13 cellular contexts compared by ENCODE assay signal in the genomic region with DNA sequence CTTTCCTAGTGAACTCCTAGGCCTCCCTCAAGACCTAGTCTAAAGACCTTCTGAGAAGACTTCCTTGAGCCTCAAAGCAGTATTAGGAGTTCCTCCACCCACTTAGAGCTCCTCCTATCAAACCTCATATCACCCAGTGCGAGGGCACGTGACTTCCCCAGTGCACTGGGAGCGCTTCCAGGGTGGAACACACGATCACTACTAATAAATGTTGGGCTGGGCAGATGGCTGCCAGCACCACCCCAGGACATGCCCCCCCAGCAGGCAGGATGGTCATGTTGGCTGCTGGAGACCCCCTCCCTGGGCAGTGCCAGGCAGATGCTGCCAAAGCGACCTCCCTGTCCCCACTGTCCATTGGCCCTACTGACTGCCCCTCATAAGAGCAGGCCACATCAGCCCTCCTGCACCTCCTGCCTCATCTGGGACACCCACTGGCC. TPM values are rescaled to one million over a fixed set of nuclear protein-coding genes. Genes with fewer than 3 reads are reported as not detected.
DNase-seq lines count a peak whose midpoint lies in the region; ATAC-seq and TF ChIP-seq lines count a peak whose summit lies in the region.
"Had no signal": no experiment of that assay in that cellular context is flagged by ENCODE, and none has a peak within 500 bp of the region (broad histone marks: within the 10 kb centered on the region; RNA-seq: fewer than 3 reads in every experiment).

No MANE protein-coding gene starts in this region.

- H3K4me3 ChIP-seq in NB4 (ENCODE audit: low read depth, low read length) (no peak overlapping the region), tibial nerve (no peak overlapping the region)

- peaks cover 0 to 79% (median 49%) of the 10 kb centered on the region in 4 donors for H3K4me1 ChIP-seq in tibial nerve

- peak in 1 of 2 donors; percentile 42 for TF ChIP-seq EP300 in tibial nerve (IDR thresholded peaks at IDR 0.05)

- DNase-seq in NB4 (ENCODE audit: low read depth): peak; percentile 40
- peak; percentile 80 to 83 for DNase-seq in erythroblast (lab: John Stamatoyannopoulos, UW)
- DNase-seq in medulla oblongata (ENCODE audit: extremely low spot score): peak; percentile 63
- DNase-seq in tibial nerve (ENCODE audit: low spot score in 2 of 2): peak in 1 of 2 donors; percentile 49
- no peak for DNase-seq in AG08396 (ENCODE audit: low spot score)
- DNase-seq in stimulated activated naive CD4-positive, alpha-beta T cell (lab: John Stamatoyannopoulos, UW): no peak
- DNase-seq in RKO (ENCODE audit: low spot score): no peak
- DNase-seq: KBM-7; NCI-H1694; NCI-H69; stimulated activated CD4-positive, alpha-beta T cell treated with anti-CD3 and anti-CD28 coated beads, Interleukin-4, amount 100 ng/mL, for 4 hours had no signal

- TF ChIP-seq CTCF in NB4 (IDR thresholded peaks at IDR 0.05; ENCODE audit: low read depth, low read length) (no peak), tibial nerve (IDR thresholded peaks at IDR 0.05) (no peak)

- WGBS in tibial nerve, 2 donors: 36 to 41% methylated on average over 5 of the region's 5 CpGs

- no peaks in the 10 kb centered on the region for H3K36me3 ChIP-seq in tibial nerve

- H3K27ac ChIP-seq in tibial nerve: peak overlapping the region in 3 of 4 donors; percentile 68 to 75 (median 73)
- H3K27ac ChIP-seq: VCaP had no signal

- ATAC-seq in GM18519 (IDR thresholded peaks at IDR 0.05; ENCODE audit: low FRiP score, unreplicated experiment): no peak

- TF ChIP-seq POLR2A in NB4 (IDR thresholded peaks at IDR 0.05; ENCODE audit: extremely low read depth, insufficient read length): no peak
- peak; percentile 80 for TF ChIP-seq POLR2A in erythroblast (IDR thresholded peaks at IDR 0.05; ENCODE audit: low read length)
- TF ChIP-seq POLR2A in tibial nerve (IDR thresholded peaks at IDR 0.05): no peak

- H3K9me3 ChIP-seq in tibial nerve: no peaks in the 10 kb centered on the region

- no peaks in the 10 kb centered on the region for H3K27me3 ChIP-seq in tibial nerve

RNA-seq across cellular contexts. Expression of a gene that starts 8.5 kb away (rescaled TPM):
- 100 to 1,000 TPM; 155 to 300 (median 197) TPM for total RNA-seq in tibial nerve

Comparison
In these comparisons a context has a peak if more than half of its experiments do, and no peak if none do; other contexts are left out.
1. DNase-seq: peak in NB4 (single experiment), erythroblast (2 of 2) and medulla oblongata (single experiment); none in AG08396 (single experiment), stimulated activated naive CD4-positive, alpha-beta T cell (0 of 6) and RKO (single experiment).